8 cellular contexts compared by ENCODE assay signal in genomic region chr19:55494172-55494761, GRCh38. TPM values are rescaled to one million over a fixed set of nuclear protein-coding genes. Genes with fewer than 3 reads are reported as not detected.
DNase-seq lines count a peak whose midpoint lies in the region; TF ChIP-seq lines count a peak whose summit lies in the region.
"Had no signal": no experiment of that assay in that cellular context is flagged by ENCODE, and none has a peak within 500 bp of the region (broad histone marks: within the 10 kb centered on the region; RNA-seq: fewer than 3 reads in every experiment).

No MANE protein-coding gene starts in this region.

- H3K4me3 ChIP-seq in HL-60 (replicated peaks; ENCODE audit: insufficient read depth, low read length), result peak overlapping the region; percentile 2; the same call in 1 of the 2 replicates
- H3K4me3 ChIP-seq in epithelial cell of proximal tubule (ENCODE audit: low read depth, low read length), result peak overlapping the region; percentile 33
- H3K4me3 ChIP-seq in skin epidermis, result peak overlapping the region in 6 of 7 experiments; percentile 11 to 33 (median 20)

- H3K27ac ChIP-seq in HL-60 (replicated peaks) (no peak overlapping the region), skin epidermis (peak overlapping the region in 18 of 21 experiments; percentile 9 to 88 (median 60))
- H3K27ac ChIP-seq: neutrophil had no signal

- H3K27me3 ChIP-seq in HL-60 (ENCODE audit: insufficient read depth, poor library complexity, severe bottlenecking), result peaks cover 23% of the 10 kb centered on the region

- TF ChIP-seq POLR2A in erythroblast (IDR thresholded peaks at IDR 0.05; ENCODE audit: low read length), result no peak

- no peak for TF ChIP-seq CTCF in HL-60 (IDR thresholded peaks at IDR 0.05; ENCODE audit: insufficient read depth, low read length)
- no peak for TF ChIP-seq CTCF in epithelial cell of proximal tubule (conservative IDR thresholded peaks at IDR 0.05; ENCODE audit: low read depth, low read length)

- DNase-seq in HL-60 (ENCODE audit: low read depth in 1 of 2, low spot score in 1 of 2) (peak in 1 of 2 experiments; percentile 35), epithelial cell of proximal tubule (ENCODE audit: low read depth) (no peak), erythroblast (lab: John Stamatoyannopoulos, UW) (no peak), NCI-H524 (lab: John Stamatoyannopoulos, UW) (no peak), cortex of kidney (lab: John Stamatoyannopoulos, UW) (no peak)

RNA-seq across cellular contexts. Expression of gene SSC5D, which starts 6.0 kb away (rescaled TPM):
- 0.86 TPM in 1 of 2 replicates, not detected in the other for total RNA-seq in epithelial cell of proximal tubule

RNA-seq across cellular contexts. Expression of gene NAT14, which starts 9.3 kb away (rescaled TPM):
- total RNA-seq in epithelial cell of proximal tubule, result 29.0 and 29.2 TPM in 2 replicates

RNA-seq across cellular contexts. Expression of gene ZNF628, which starts 17.9 kb away (rescaled TPM):
- total RNA-seq in epithelial cell of proximal tubule, result 4.2 and 6.2 TPM in 2 replicates

RNA-seq across cellular contexts. Expression of gene C19orf85, which starts 29.7 kb away (rescaled TPM):
- not detected in 2 replicates for total RNA-seq in epithelial cell of proximal tubule
- total RNA-seq: chondrocyte had no signal

RNA-seq across cellular contexts. Expression of gene ISOC2, which starts 32.8 kb away (rescaled TPM):
- 58.7 and 71.2 TPM in 2 replicates for total RNA-seq in epithelial cell of proximal tubule
